In the genomic region with DNA sequence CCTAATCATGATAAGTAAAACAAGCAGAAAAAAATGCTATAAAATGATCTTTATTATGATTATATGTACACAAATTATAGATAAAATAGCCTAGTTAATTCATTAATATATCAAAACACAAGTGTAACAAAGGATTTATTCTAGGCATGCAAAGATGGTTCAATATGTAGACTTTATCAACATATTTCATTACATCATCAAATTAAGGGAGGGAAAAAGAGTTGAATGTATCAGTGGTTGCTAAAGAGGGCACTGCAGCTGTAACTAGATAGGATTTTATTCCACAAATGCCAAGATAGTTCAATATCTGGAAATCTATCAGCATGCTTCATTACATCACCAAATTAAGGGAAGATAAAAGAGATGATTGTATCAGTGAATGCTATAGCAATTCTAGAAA, we compare ENCODE assay signal across 25 cellular contexts.
DNase-seq lines count a peak whose midpoint lies in the region; ATAC-seq, FAIRE-seq and TF ChIP-seq lines count a peak whose summit lies in the region.
"Had no signal": no experiment of that assay in that cellular context is flagged by ENCODE, and none has a peak within 500 bp of the region (broad histone marks: within the 10 kb centered on the region; RNA-seq: fewer than 3 reads in every experiment).

No MANE protein-coding gene starts in this region.

- H3K9ac ChIP-seq in HepG2 (ENCODE audit: insufficient read depth, low read depth, low read length) = no peak overlapping the region
- H3K9ac ChIP-seq: BLaER1 had no signal

- peaks cover 50% of the 10 kb centered on the region for H3K4me1 Mint-ChIP-seq in dendritic cell treated with granulocyte-macrophage colony-stimulating factor and Interleukin-4, amounts not matched to agents 40 ng/mL and 50 ng/mL, for 4 days (ENCODE audit: low read depth)
- H3K4me1 Mint-ChIP-seq in natural killer cell treated with Interleukin-12 subunit alpha and Interleukin-12 subunit beta and Interleukin-15 and Interleukin-18, amount 100 ng/mL, for 72 hours (ENCODE audit: low read depth in 2 of 2) = peaks cover 81 to 88% of the 10 kb centered on the region in 2 donors
- peaks cover 33 to 65% (median 42%) of the 10 kb centered on the region in 3 donors for H3K4me1 Mint-ChIP-seq in T-cell

- no peaks in the 10 kb centered on the region for H3K27me3 Mint-ChIP-seq in dendritic cell treated with granulocyte-macrophage colony-stimulating factor and Interleukin-4, amounts not matched to agents 40 ng/mL and 50 ng/mL, for 4 days
- H3K27me3 Mint-ChIP-seq in natural killer cell treated with Interleukin-12 subunit alpha and Interleukin-12 subunit beta and Interleukin-15 and Interleukin-18, amount 100 ng/mL, for 72 hours = no peaks in the 10 kb centered on the region
- no peaks in the 10 kb centered on the region for H3K27me3 Mint-ChIP-seq in T-cell
- H3K27me3 Mint-ChIP-seq: B cell; CD4-positive, CD25-positive, alpha-beta regulatory T cell had no signal

- intact Hi-C loops in HepG2 (cut with micrococcal nuclease; ENCODE audit: unreplicated experiment) (no loop called here), right lobe of liver (cut with DNase I) (no loop called here)
- intact Hi-C loops in dendritic cell treated with granulocyte-macrophage colony-stimulating factor and Interleukin-4, amounts not matched to agents 40 ng/mL and 50 ng/mL, for 4 days (cut with micrococcal nuclease) = loop anchor here (5.0 kb wide), 1 partner anchor 35 kb away; no protein-coding TSS in a partner anchor

- FAIRE-seq in HepG2 (lab: Jason Lieb, UNC) = no peak
- FAIRE-seq: A204.1, GM12878 had no signal

- TF ChIP-seq CTCF in HepG2 (CRISPR knock-in tag; IDR thresholded peaks at IDR 0.05) (no peak), right lobe of liver (IDR thresholded peaks at IDR 0.05) (no peak)

- TF ChIP-seq POLR2A in HepG2 (IDR thresholded peaks at IDR 0.05; ENCODE audit: insufficient read depth in 1 of 2, low read depth in 2 of 2, low read length in 2 of 2) (no peak), right lobe of liver (IDR thresholded peaks at IDR 0.05) (no peak)

- H3K4me2 ChIP-seq in HepG2 (ENCODE audit: low read depth, low read length) = no peak overlapping the region
- H3K4me2 ChIP-seq: BLaER1, GM23338 had no signal

- no peak overlapping the region for H3K27ac ChIP-seq in HepG2 (ENCODE audit: extremely low read length, insufficient read depth, low read length)
- peak overlapping the region in 1 of 3 donors; percentile 29 for H3K27ac ChIP-seq in right lobe of liver
- H3K27ac ChIP-seq: 22Rv1, BLaER1, C4-2B had no signal

- no peaks in the 10 kb centered on the region for H3K9me3 ChIP-seq in HepG2 (ENCODE audit: low read length)
- H3K9me3 ChIP-seq in right lobe of liver = no peaks in the 10 kb centered on the region
- H3K9me3 ChIP-seq: Caco-2 had no signal

- H3K4me1 ChIP-seq in HepG2 (ENCODE audit: insufficient read depth, low read length) (peaks cover 30% of the 10 kb centered on the region), right lobe of liver (peaks cover 0 to 45% (median 15%) of the 10 kb centered on the region in 4 donors)

- no peaks in the 10 kb centered on the region for H3K9me3 Mint-ChIP-seq in dendritic cell treated with granulocyte-macrophage colony-stimulating factor and Interleukin-4, amounts not matched to agents 40 ng/mL and 50 ng/mL, for 4 days
- H3K9me3 Mint-ChIP-seq in natural killer cell treated with Interleukin-12 subunit alpha and Interleukin-12 subunit beta and Interleukin-15 and Interleukin-18, amount 100 ng/mL, for 72 hours = peaks cover 8% of the 10 kb centered on the region
- H3K9me3 Mint-ChIP-seq in T-cell = peaks cover 0 to 7% (median 0%) of the 10 kb centered on the region in 3 donors
- H3K9me3 Mint-ChIP-seq: GM23338, H9, HFFc6 had no signal

- CTCF ChIA-PET in HepG2 (lab: Yijun Ruan, JAX; ENCODE audit: low intra/inter-chr PET ratio, low total read pairs) (no interaction called here), T-cell (lab: Charles Lee) (no interaction called here)

- H3K36me3 Mint-ChIP-seq in dendritic cell treated with granulocyte-macrophage colony-stimulating factor and Interleukin-4, amounts not matched to agents 40 ng/mL and 50 ng/mL, for 4 days (ENCODE audit: low read depth) = peaks cover 46% of the 10 kb centered on the region
- peaks cover 29% of the 10 kb centered on the region for H3K36me3 Mint-ChIP-seq in natural killer cell treated with Interleukin-12 subunit alpha and Interleukin-12 subunit beta and Interleukin-15 and Interleukin-18, amount 100 ng/mL, for 72 hours
- H3K36me3 Mint-ChIP-seq in T-cell = peaks cover 20% of the 10 kb centered on the region

- H3K4me3 ChIP-seq in HepG2 (replicated peaks in 1 of 3; ENCODE audit: insufficient read depth in 1 of 3, low read depth in 2 of 3, low read length in 3 of 3) = no peak overlapping the region
- H3K4me3 ChIP-seq in right lobe of liver = no peak overlapping the region
- H3K4me3 ChIP-seq: BLaER1, GM12878, GM23338 had no signal

- no peak overlapping the region for H3K4me3 Mint-ChIP-seq in dendritic cell treated with granulocyte-macrophage colony-stimulating factor and Interleukin-4, amounts not matched to agents 40 ng/mL and 50 ng/mL, for 4 days
- H3K4me3 Mint-ChIP-seq in natural killer cell treated with Interleukin-12 subunit alpha and Interleukin-12 subunit beta and Interleukin-15 and Interleukin-18, amount 100 ng/mL, for 72 hours = peak overlapping the region; percentile 64
- H3K4me3 Mint-ChIP-seq in T-cell = no peak overlapping the region
- H3K4me3 Mint-ChIP-seq: B cell; CD8-positive, alpha-beta T cell; GM23338; H9; HFFc6 had no signal

- TF ChIP-seq RAD21 in HepG2 (CRISPR knock-in tag; IDR thresholded peaks at IDR 0.05) = no peak

- TF ChIP-seq EP300 in HepG2 (IDR thresholded peaks at IDR 0.05; ENCODE audit: low read depth in 2 of 2, low read length in 2 of 2) (no peak), HepG2 (CRISPR knock-in tag; IDR thresholded peaks at IDR 0.05; ENCODE audit: borderline replicate concordance) (no peak)

- no peaks in the 10 kb centered on the region for H4K20me1 ChIP-seq in HepG2 (ENCODE audit: insufficient read depth, low read length)
- H4K20me1 ChIP-seq: BLaER1 had no signal

- POLR2A ChIA-PET in HepG2 (lab: Yijun Ruan, JAX) = no interaction called here
- POLR2A ChIA-PET in T-cell (lab: Charles Lee) = no interaction called here

- H3K36me3 ChIP-seq in HepG2 (replicated peaks in 1 of 2; ENCODE audit: control insufficient read depth in 1 of 2, insufficient read depth in 2 of 2, low read length in 2 of 2) = peaks cover 5 to 12% of the 10 kb centered on the region in 2 experiments
- no peaks in the 10 kb centered on the region for H3K36me3 ChIP-seq in right lobe of liver

- ATAC-seq in HepG2 (no peak), right lobe of liver (no peak), SK-N-SH treated with all-trans-retinoic acid at 6 μM for 48 hours (no peak), T-cell (replicated peaks in 1 of 4) (no peak)
- no peak for ATAC-seq in natural killer cell treated with Interleukin-12 subunit alpha and Interleukin-12 subunit beta and Interleukin-15 and Interleukin-18, amount 100 ng/mL, for 72 hours
- ATAC-seq: CD8-positive, alpha-beta T cell; GM12878; GM23338; HCT116 had no signal

- H3K79me2 ChIP-seq in HepG2 (ENCODE audit: insufficient read depth, low read length) = peaks cover 9% of the 10 kb centered on the region

- H3K27ac Mint-ChIP-seq in dendritic cell treated with granulocyte-macrophage colony-stimulating factor and Interleukin-4, amounts not matched to agents 40 ng/mL and 50 ng/mL, for 4 days = peak overlapping the region; percentile 50
- peak overlapping the region; percentile 86 to 96 for H3K27ac Mint-ChIP-seq in natural killer cell treated with Interleukin-12 subunit alpha and Interleukin-12 subunit beta and Interleukin-15 and Interleukin-18, amount 100 ng/mL, for 72 hours
- H3K27ac Mint-ChIP-seq in T-cell = no peak overlapping the region
- H3K27ac Mint-ChIP-seq: CD8-positive, alpha-beta T cell; GM23338; HFFc6 had no signal

- in situ Hi-C loops in HepG2 (cut with HindIII; ENCODE audit: extremely low pct_ligation_motif_present, low pct_unique_long_range_greater_than_20kb) = loop anchor here (25.0 kb wide), 1 partner anchor 665 kb away; a partner anchor contains a TSS

- H2AFZ ChIP-seq in HepG2 (ENCODE audit: low read length) = no peak overlapping the region
- H2AFZ ChIP-seq: GM23338 had no signal

- BruUV-seq in HepG2 (replicated peaks; lab: Mats Ljungman, UMichigan) = no TSS peak

- H3K27me3 ChIP-seq in HepG2 (ENCODE audit: control insufficient read depth in 1 of 2, insufficient read depth in 2 of 2, low read length in 2 of 2) = no peaks in the 10 kb centered on the region
- H3K27me3 ChIP-seq in right lobe of liver = no peaks in the 10 kb centered on the region
- H3K27me3 ChIP-seq: BLaER1 had no signal

- no peak for DNase-seq in HepG2 (ENCODE audit: low spot score)
- no peak for DNase-seq in right lobe of liver
- DNase-seq in natural killer cell treated with Interleukin-12 subunit alpha and Interleukin-12 subunit beta and Interleukin-15 and Interleukin-18, amount 100 ng/mL, for 72 hours (ENCODE audit: low spot score) = no peak
- no peak for DNase-seq in T-helper 2 cell
- no peak for DNase-seq in NCI-H524 (lab: John Stamatoyannopoulos, UW)
- no peak for DNase-seq in T-cell
- DNase-seq: Caco-2; CD4-positive, CD25-positive, alpha-beta regulatory T cell; CD8-positive, alpha-beta T cell; DMS153; DMS79; EL; GDM1; H9; HFFc6 had no signal

TF ChIP-seq in HepG2, 621 proteins besides CTCF, POLR2A, EP300 and RAD21:
- TF ChIP-seq NR2C2 (CRISPR knock-in tag; IDR thresholded peaks at IDR 0.05; ENCODE audit: borderline replicate concordance) = no peak
- TF ChIP-seq ATF7 (IDR thresholded peaks at IDR 0.05) = peak; percentile 65
- no peak for TF ChIP-seq ATF7 (CRISPR knock-in tag; IDR thresholded peaks at IDR 0.05)

TF ChIP-seq in SK-N-SH treated with all-trans-retinoic acid at 6 μM for 48 hours, 23 proteins besides CTCF, POLR2A, EP300 and RAD21 (continues in another document):
- TF ChIP-seq ZNF8 (CRISPR knock-in tag; IDR thresholded peaks at IDR 0.05) (no peak), GLIS3 (CRISPR knock-in tag; IDR thresholded peaks at IDR 0.05) (no peak)
- TF ChIP-seq, protein P1, sequence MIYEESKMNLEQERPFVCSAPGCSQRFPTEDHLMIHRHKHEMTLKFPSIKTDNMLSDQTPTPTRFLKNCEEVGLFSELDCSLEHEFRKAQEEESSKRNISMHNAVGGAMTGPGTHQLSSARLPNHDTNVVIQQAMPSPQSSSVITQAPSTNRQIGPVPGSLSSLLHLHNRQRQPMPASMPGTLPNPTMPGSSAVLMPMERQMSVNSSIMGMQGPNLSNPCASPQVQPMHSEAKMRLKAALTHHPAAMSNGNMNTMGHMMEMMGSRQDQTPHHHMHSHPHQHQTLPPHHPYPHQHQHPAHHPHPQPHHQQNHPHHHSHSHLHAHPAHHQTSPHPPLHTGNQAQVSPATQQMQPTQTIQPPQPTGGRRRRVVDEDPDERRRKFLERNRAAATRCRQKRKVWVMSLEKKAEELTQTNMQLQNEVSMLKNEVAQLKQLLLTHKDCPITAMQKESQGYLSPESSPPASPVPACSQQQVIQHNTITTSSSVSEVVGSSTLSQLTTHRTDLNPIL (CRISPR knock-in tag; IDR thresholded peaks at IDR 0.05; ENCODE audit: low read depth) = no peak

Comparison
In these comparisons a context has a peak if more than half of its experiments do, and no peak if none do; other contexts are left out.
1. H3K27ac Mint-ChIP-seq: peak in dendritic cell treated with granulocyte-macrophage colony-stimulating factor and Interleukin-4, amounts not matched to agents 40 ng/mL and 50 ng/mL, for 4 days (single experiment) and natural killer cell treated with Interleukin-12 subunit alpha and Interleukin-12 subunit beta and Interleukin-15 and Interleukin-18, amount 100 ng/mL, for 72 hours (2 of 2); none in T-cell (0 of 2).